ENCODE assay signal across 11 cellular contexts in the genomic region with DNA sequence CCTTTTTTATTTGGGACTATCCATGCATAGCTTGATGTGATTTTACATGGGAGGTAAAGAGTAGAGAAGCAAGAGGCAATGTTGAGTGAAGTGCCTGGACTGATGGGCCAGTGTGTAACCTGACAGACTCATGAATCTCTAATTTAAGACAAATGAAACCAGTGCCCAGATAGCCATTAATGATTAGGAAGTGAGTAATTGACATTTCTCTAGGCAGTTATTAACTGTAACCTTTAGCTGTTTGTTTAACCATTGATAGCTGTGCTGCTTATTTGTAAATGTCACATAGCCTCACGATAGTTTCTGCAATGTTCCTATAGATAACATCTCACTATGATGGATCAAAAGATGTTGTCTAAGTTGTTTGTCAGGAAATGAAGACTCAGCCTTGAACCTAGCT.
"Had no signal": no experiment of that assay in that cellular context is flagged by ENCODE, and none has a peak within 500 bp of the region (broad histone marks: within the 10 kb centered on the region; RNA-seq: fewer than 3 reads in every experiment).

No MANE protein-coding gene starts in this region.

- ATAC-seq: activated CD8-positive, alpha-beta T cell treated with anti-CD3 and anti-CD28 coated beads for 36 hours; left colon had no signal

- DNase-seq: activated CD4-positive, alpha-beta T cell treated with anti-CD3 and anti-CD28 coated beads for 4 hours; activated CD8-positive, alpha-beta memory T cell treated with anti-CD3 and anti-CD28 coated beads, Interleukin-2, amount 50 U/mL, for 48 hours; activated CD8-positive, alpha-beta T cell treated with anti-CD3 and anti-CD28 coated beads for 36 hours; activated naive CD4-positive, alpha-beta T cell; aorta; dorsolateral prefrontal cortex; immature natural killer cell; left colon; naive B cell; posterior cingulate gyrus; WERI-Rb-1 had no signal
